1 cellular context compared by ENCODE assay signal in genomic region chr5:69468631-69469030, GRCh38.
A peak's percentile ranks its signal among the peaks of the same experiment; 100 is the strongest.
TF ChIP-seq lines count a peak whose summit lies in the region.

No MANE protein-coding gene starts in this region.

TF ChIP-seq in GM12878, 131 proteins besides CTCF, POLR2A, EP300 and RAD21 (continued from another document):
- TF ChIP-seq RUNX3 (IDR thresholded peaks at IDR 0.05; ENCODE audit: low read length) (0 out of 2 replicates have a peak, but pooled peaks have one; percentile 4), EED (IDR thresholded peaks at IDR 0.05; ENCODE audit: low read depth) (peak; percentile 32; the same call in 1 of the 2 replicates), NFIC (IDR thresholded peaks at IDR 0.05; ENCODE audit: low read depth, low read length) (peak; percentile 65), BCLAF1 (IDR thresholded peaks at IDR 0.05) (no peak), BHLHE40 (IDR thresholded peaks at IDR 0.05; ENCODE audit: borderline replicate concordance in 1 of 2, low read depth in 2 of 2, low read length in 1 of 2) (no peak)
